ENCODE assay signal across 8 cellular contexts in genomic region chr17:63476494-63476856, GRCh38. TPM values are rescaled to one million over a fixed set of nuclear protein-coding genes. Genes with fewer than 3 reads are reported as not detected.
A peak's percentile ranks its signal among the peaks of the same experiment; 100 is the strongest.
DNase-seq lines count a peak whose midpoint lies in the region; ATAC-seq, FAIRE-seq and TF ChIP-seq lines count a peak whose summit lies in the region.

No MANE protein-coding gene starts in this region.

- no peak overlapping the region for H2BK12ac ChIP-seq in H1 (ENCODE audit: low read depth, low read length)

- no peak overlapping the region for H4K5ac ChIP-seq in H1 (ENCODE audit: insufficient read length, low read depth, low read length)

- TF ChIP-seq RAD21 in H1 (IDR thresholded peaks at IDR 0.05 in 1 of 2, conservative IDR thresholded peaks at IDR 0.05 in 1 of 2; ENCODE audit: low read depth in 2 of 2, low read length in 2 of 2) (no peak), neural cell (conservative IDR thresholded peaks at IDR 0.05) (no peak)

- no peak overlapping the region for H2AK5ac ChIP-seq in H1 (ENCODE audit: low read depth, low read length)

- H2AFZ ChIP-seq in OCI-LY3 (ENCODE audit: low read depth, low read length): peak overlapping the region; percentile 34; the same call in 1 of the 2 replicates
- no peak overlapping the region for H2AFZ ChIP-seq in H1 (ENCODE audit: low read length)
- no peak overlapping the region for H2AFZ ChIP-seq in neural cell (ENCODE audit: low read depth, low read length)

- H4K8ac ChIP-seq in H1 (ENCODE audit: extremely low read depth, insufficient read depth, low read length): no peak overlapping the region; the same call in 1 of the 2 replicates

- CTCF ChIA-PET in H1 (lab: Charles Lee; ENCODE audit: partially characterized antibody): interaction anchor here (0.8 to 27.9 kb wide), 3 partner anchors 13 to 151 kb away, joined by 4 to 758 read pairs (median 66); partner anchors contain the start of gene CYB561

- DNase-seq in NCI-H2227 (lab: John Stamatoyannopoulos, UW; ENCODE audit: unreplicated experiment) (peak; percentile 52), NCI-H2227 treated with DMSO at 0.1 percent for 48 hours (lab: John Stamatoyannopoulos, UW) (no peak), H1 (ENCODE audit: low read depth in 1 of 2, low spot score in 2 of 2) (peak in 1 of 2 experiments; percentile 77), SIG-M5 (lab: John Stamatoyannopoulos, UW) (no peak)

- H3K36me3 ChIP-seq in OCI-LY3 (replicated peaks; ENCODE audit: low read depth, low read length) (no peaks in the 10 kb centered on the region), H1 (ENCODE audit: control insufficient read depth in 2 of 4, insufficient read depth in 4 of 4, low read length in 3 of 4) (no peaks in the 10 kb centered on the region), neural cell (ENCODE audit: insufficient read depth, low read length) (no peaks in the 10 kb centered on the region)

- peaks cover 24% of the 10 kb centered on the region for H3K4me1 ChIP-seq in OCI-LY3 (ENCODE audit: low read length)
- H3K4me1 ChIP-seq in H1 (replicated peaks in 1 of 4; ENCODE audit: control insufficient read depth in 3 of 4, insufficient read depth in 4 of 4, low read length in 3 of 4): peaks cover 0 to 22% (median 17%) of the 10 kb centered on the region in 4 experiments; a peak in 6 of 7 replicates

- H3K9me2 ChIP-seq in neural cell (ENCODE audit: insufficient read depth, low read length): no peaks in the 10 kb centered on the region

- ATAC-seq in HG02884 (IDR thresholded peaks at IDR 0.05; ENCODE audit: unreplicated experiment) (no peak), GM18519 (IDR thresholded peaks at IDR 0.05; ENCODE audit: low FRiP score, unreplicated experiment) (no peak)

- TF ChIP-seq CTCF in OCI-LY3 (IDR thresholded peaks at IDR 0.05; ENCODE audit: low read depth, low read length) (no peak), H1 (IDR thresholded peaks at IDR 0.05; ENCODE audit: control extremely low read depth in 1 of 3, insufficient read depth in 1 of 3, low read depth in 1 of 3, low read length in 3 of 3) (no peak), neural cell (IDR thresholded peaks at IDR 0.05; ENCODE audit: poor library complexity, severe bottlenecking) (no peak)

- no peak for TF ChIP-seq POLR2A in H1 (IDR thresholded peaks at IDR 0.05; ENCODE audit: control extremely low read depth in 1 of 2, low read depth in 2 of 2, low read length in 2 of 2)

- no peak overlapping the region for H3K23ac ChIP-seq in H1 (ENCODE audit: insufficient read length)

- H3K9ac ChIP-seq in OCI-LY3 (ENCODE audit: low read length): peak overlapping the region; percentile 63
- H3K9ac ChIP-seq in H1 (replicated peaks in 1 of 4; ENCODE audit: extremely low read depth in 1 of 4, low read depth in 3 of 4, low read length in 3 of 4): no peak overlapping the region
- H3K9ac ChIP-seq in neural cell (ENCODE audit: low read length): peak overlapping the region; percentile 53

- FAIRE-seq in H1 (lab: Jason Lieb, UNC): no peak

- no peak overlapping the region for H3K56ac ChIP-seq in H1 (replicated peaks; ENCODE audit: insufficient read length, low read depth, low read length)

- H3K9me3 ChIP-seq in OCI-LY3 (ENCODE audit: insufficient read depth, low read length): no peaks in the 10 kb centered on the region
- H3K9me3 ChIP-seq in H1 (ENCODE audit: insufficient read depth in 2 of 2, low read depth in 1 of 2, low read length in 1 of 2): no peaks in the 10 kb centered on the region
- H3K9me3 ChIP-seq in neural cell (ENCODE audit: low read length): no peaks in the 10 kb centered on the region

- H3K79me2 ChIP-seq in OCI-LY3 (ENCODE audit: low read length) (no peaks in the 10 kb centered on the region), H1 (ENCODE audit: control insufficient read depth in 1 of 2, insufficient read depth in 2 of 2, low read length in 2 of 2) (no peaks in the 10 kb centered on the region), neural cell (replicated peaks; ENCODE audit: insufficient read depth, low read length) (no peaks in the 10 kb centered on the region)

- H4K91ac ChIP-seq in H1 (replicated peaks; ENCODE audit: insufficient read length, low read length): no peak overlapping the region

- H3K4me2 ChIP-seq in OCI-LY3 (ENCODE audit: low read length) (peak overlapping the region; percentile 97), H1 (ENCODE audit: insufficient read depth in 1 of 2, low read depth in 2 of 2, low read length in 2 of 2) (peak overlapping the region; percentile 95), neural cell (ENCODE audit: low read length) (no peak overlapping the region)

- H4K20me1 ChIP-seq in OCI-LY3 (ENCODE audit: insufficient read depth, low read length): no peaks in the 10 kb centered on the region
- no peaks in the 10 kb centered on the region for H4K20me1 ChIP-seq in H1 (replicated peaks in 1 of 2; ENCODE audit: control insufficient read depth in 1 of 2, insufficient read depth in 2 of 2, low read length in 2 of 2)
- no peaks in the 10 kb centered on the region for H4K20me1 ChIP-seq in neural cell (ENCODE audit: insufficient read depth)

- no peak overlapping the region for H3K18ac ChIP-seq in H1 (ENCODE audit: extremely low read depth, low read length)

- TF ChIP-seq EP300 in H1 (IDR thresholded peaks at IDR 0.05; ENCODE audit: borderline replicate concordance in 1 of 2, low read depth in 2 of 2, low read length in 2 of 2) (no peak), neural cell (conservative IDR thresholded peaks at IDR 0.05; ENCODE audit: poor library complexity, severe bottlenecking) (no peak)

- no peak overlapping the region for H2BK15ac ChIP-seq in H1 (ENCODE audit: low read length)

- H3K4me3 ChIP-seq in OCI-LY3 (ENCODE audit: low read length) (peak overlapping the region; percentile 92), H1 (ENCODE audit: extremely low read depth in 1 of 4, insufficient read depth in 2 of 4, low read depth in 3 of 4, low read length in 4 of 4) (peak overlapping the region; percentile 56 to 82 (median 59)), neural cell (ENCODE audit: low read length) (peak overlapping the region; percentile 72)

- H2BK120ac ChIP-seq in H1 (replicated peaks; ENCODE audit: low read depth, low read length): no peak overlapping the region

- peaks cover 25% of the 10 kb centered on the region for H3K27me3 ChIP-seq in OCI-LY3 (ENCODE audit: low read depth, low read length)
- H3K27me3 ChIP-seq in H1 (replicated peaks in 1 of 4; ENCODE audit: control insufficient read depth in 3 of 4, extremely low read depth in 1 of 4, insufficient read depth in 3 of 4, low read length in 3 of 4): peaks cover 0 to 27% (median 18%) of the 10 kb centered on the region in 4 experiments; a peak in 5 of 7 replicates
- H3K27me3 ChIP-seq in neural cell (ENCODE audit: insufficient read depth, low read depth, low read length): peaks cover 44% of the 10 kb centered on the region

- no peaks in the 10 kb centered on the region for H3F3A ChIP-seq in neural cell (ENCODE audit: insufficient read depth, low read length, poor library complexity, severe bottlenecking)

- peaks cover 11% of the 10 kb centered on the region for H3K23me2 ChIP-seq in H1 (ENCODE audit: low read depth, low read length)

- H2BK5ac ChIP-seq in H1 (ENCODE audit: low read depth, low read length): no peak overlapping the region

- no peak overlapping the region for H3K14ac ChIP-seq in H1 (ENCODE audit: insufficient read length)

- H3K4ac ChIP-seq in H1 (replicated peaks; ENCODE audit: insufficient read length, low read depth, low read length): no peak overlapping the region

- 3% methylated on average over 13 of the region's 34 CpGs; no CpG with 5 or more reads in 1 of the 2 experiments for WGBS in H1 (ENCODE audit: extremely low coverage in 1 of 2, insufficient coverage in 1 of 2, insufficient read length in 1 of 2, insufficient replicate concordance in 2 of 2, low coverage in 1 of 2, low lambda C conversion rate in 2 of 2, missing lambda C conversion rate in 1 of 2), 2 experiments

- no peak overlapping the region for H3K27ac ChIP-seq in OCI-LY3 (ENCODE audit: low read length)
- H3K27ac ChIP-seq in H1 (ENCODE audit: low read depth, low read length): no peak overlapping the region
- H3K27ac ChIP-seq in neural cell (ENCODE audit: low read length): no peak overlapping the region

- POLR2A ChIA-PET in H1 (lab: Charles Lee; ENCODE audit: partially characterized antibody): interaction anchor here (1.0 to 4.4 kb wide), 7 partner anchors 13 to 222 kb away, joined by 3 to 24 read pairs (median 3); partner anchors contain the start of gene CYB561

- H2BK20ac ChIP-seq in H1 (ENCODE audit: low read length): no peak overlapping the region

- no peaks in the 10 kb centered on the region for H3K79me1 ChIP-seq in H1 (ENCODE audit: low read depth, low read length)

RNA-seq across cellular contexts. Expression of gene ACE, which starts 0.4 kb away (rescaled TPM):
- total RNA-seq in H1 (2021; fragmentation: NEBNext Ultra II Directional; extraction: Animal tissue kit (Norgen Biotek cat#: 25700)): 4.5 and 5.5 TPM in 2 replicates
- polyA plus RNA-seq in H1 (2011; rRNA removed) (2.5 and 4.0 TPM in 2 replicates), neural cell (1.5 and 2.1 TPM in 2 replicates)
- 2.7 TPM for polyA plus RNA-seq in H1 (2011; cell fraction: cytosol; rRNA removed)
- 10.0 TPM for polyA plus RNA-seq in H1 (2011; cell fraction: nucleus; rRNA removed)
- 2.8 to 4.2 TPM (median 3.3 TPM) in 4 replicates for polyA plus RNA-seq in H1 (2012, experiment 1 of 2)
- polyA plus RNA-seq in H1 (2012, experiment 2 of 2): 2.2 TPM
- polyA plus RNA-seq in H1 (2013, experiment 1 of 2): 2.7 TPM
- polyA plus RNA-seq in H1 (2013, experiment 2 of 2): 2.0 TPM
- 3.3 and 3.4 TPM in 2 replicates for polyA minus RNA-seq in H1 (2011; rRNA and poly(A)+ RNA removed)
- 3.1 TPM for polyA minus RNA-seq in H1 (2011; cell fraction: cytosol; rRNA and poly(A)+ RNA removed)
- polyA minus RNA-seq in H1 (2011; cell fraction: nucleus; rRNA and poly(A)+ RNA removed): 10.1 TPM
- 1.5 and 2.2 TPM in 2 replicates for polyA minus RNA-seq in neural cell

RNA-seq across cellular contexts. Expression of gene CYB561, which starts 30.4 kb away (rescaled TPM):
- 23.4 and 26.0 TPM in 2 replicates for total RNA-seq in H1 (2021; fragmentation: NEBNext Ultra II Directional; extraction: Animal tissue kit (Norgen Biotek cat#: 25700))
- 19.7 and 34.2 TPM in 2 replicates for polyA plus RNA-seq in H1 (2011; rRNA removed)
- 21.6 TPM for polyA plus RNA-seq in H1 (2011; cell fraction: cytosol; rRNA removed)
- polyA plus RNA-seq in H1 (2011; cell fraction: nucleus; rRNA removed): 33.9 TPM
- polyA plus RNA-seq in H1 (2012, experiment 1 of 2): 16.4 to 21.8 TPM (median 19.6 TPM) in 4 replicates
- 17.5 TPM for polyA plus RNA-seq in H1 (2012, experiment 2 of 2)
- polyA plus RNA-seq in H1 (2013, experiment 1 of 2): 23.5 TPM
- polyA plus RNA-seq in H1 (2013, experiment 2 of 2): 24.6 TPM
- polyA minus RNA-seq in H1 (2011; rRNA and poly(A)+ RNA removed): 27.0 and 35.0 TPM in 2 replicates
- polyA minus RNA-seq in H1 (2011; cell fraction: cytosol; rRNA and poly(A)+ RNA removed): 21.3 TPM
- polyA minus RNA-seq in H1 (2011; cell fraction: nucleus; rRNA and poly(A)+ RNA removed): 16.3 TPM
- 14.3 and 15.7 TPM in 2 replicates for polyA plus RNA-seq in neural cell
- 8.3 and 9.6 TPM in 2 replicates for polyA minus RNA-seq in neural cell

RNA-seq across cellular contexts. Expression of gene KCNH6, which starts 46.7 kb away (rescaled TPM):
- 1.8 TPM in 2 replicates for total RNA-seq in H1 (2021; fragmentation: NEBNext Ultra II Directional; extraction: Animal tissue kit (Norgen Biotek cat#: 25700))
- 3.6 and 5.0 TPM in 2 replicates for polyA plus RNA-seq in H1 (2011; rRNA removed)
- polyA plus RNA-seq in H1 (2011; cell fraction: cytosol; rRNA removed): 2.7 TPM
- polyA plus RNA-seq in H1 (2011; cell fraction: nucleus; rRNA removed): 4.9 TPM
- polyA plus RNA-seq in H1 (2012, experiment 1 of 2): 0.84 to 1.8 TPM (median 1.4 TPM) in 4 replicates
- polyA plus RNA-seq in H1 (2012, experiment 2 of 2): 0.75 TPM
- polyA plus RNA-seq in H1 (2013, experiment 1 of 2): 2.0 TPM
- 2.1 TPM for polyA plus RNA-seq in H1 (2013, experiment 2 of 2)
- 2.8 TPM in 2 replicates for polyA minus RNA-seq in H1 (2011; rRNA and poly(A)+ RNA removed)
- 0.95 TPM for polyA minus RNA-seq in H1 (2011; cell fraction: cytosol; rRNA and poly(A)+ RNA removed)
- polyA minus RNA-seq in H1 (2011; cell fraction: nucleus; rRNA and poly(A)+ RNA removed): 2.8 TPM
- polyA plus RNA-seq in neural cell: not detected in 2 replicates
- not detected in 2 replicates for polyA minus RNA-seq in neural cell

Comparison
In these comparisons a context has a peak if more than half of its experiments do, and no peak if none do; other contexts are left out.
1. H3K9ac ChIP-seq: peak in OCI-LY3 (single experiment) and neural cell (single experiment); none in H1 (0 of 4).
2. Peak in every context shown above with its lines, with median percentiles within 50 percentile points of each other: H3K4me3 ChIP-seq.